10 cellular contexts compared by ENCODE assay signal in genomic region chr5:177782792-177783633, GRCh38. TPM values are rescaled to one million over a fixed set of nuclear protein-coding genes. Genes with fewer than 3 reads are reported as not detected.
DNase-seq lines count a peak whose midpoint lies in the region; ATAC-seq, FAIRE-seq and TF ChIP-seq lines count a peak whose summit lies in the region.
"Not testable (repeated sequence)": the region's sequence is repeated elsewhere in the genome, so short reads cannot be mapped to it uniquely, and the experiment has no call there.
"Had no signal": no experiment of that assay in that cellular context is flagged by ENCODE, and none has a peak within 500 bp of the region (broad histone marks: within the 10 kb centered on the region; RNA-seq: fewer than 3 reads in every experiment).

FAM153A (minus strand) TSS chr5:177782899.

- H3K27ac Mint-ChIP-seq in activated T-cell treated with anti-CD3 and anti-CD28 coated beads, Interleukin-2, amount 50 U/mL, for 24 hours; memory B cell; stimulated activated effector memory CD8-positive, alpha-beta T cell treated with anti-CD3 and anti-CD28 coated beads, Interleukin-12 subunit alpha, Interleukin-12 subunit beta, amount 100 ng/mL, for 72 hours: not testable (repeated sequence)

- not testable (repeated sequence) for H3K27ac ChIP-seq in heart left ventricle; aorta (ENCODE audit: low read depth in 1 of 2, low read length in 2 of 2)

- not testable (repeated sequence) for FAIRE-seq in bronchial epithelial cell (lab: Jason Lieb, UNC)

- H3K9me3 Mint-ChIP-seq in activated T-cell treated with anti-CD3 and anti-CD28 coated beads, Interleukin-2, amount 50 U/mL, for 24 hours; memory B cell; stimulated activated effector memory CD8-positive, alpha-beta T cell treated with anti-CD3 and anti-CD28 coated beads, Interleukin-12 subunit alpha, Interleukin-12 subunit beta, amount 100 ng/mL, for 72 hours: not testable (repeated sequence)

- not testable (repeated sequence) for H3K9me3 ChIP-seq in heart left ventricle; aorta (ENCODE audit: control insufficient read depth, low read length)

- H3K4me1 Mint-ChIP-seq in activated T-cell treated with anti-CD3 and anti-CD28 coated beads, Interleukin-2, amount 50 U/mL, for 24 hours (ENCODE audit: low read depth); memory B cell; stimulated activated effector memory CD8-positive, alpha-beta T cell treated with anti-CD3 and anti-CD28 coated beads, Interleukin-12 subunit alpha, Interleukin-12 subunit beta, amount 100 ng/mL, for 72 hours: not testable (repeated sequence)

- TF ChIP-seq CTCF in bronchial epithelial cell (IDR thresholded peaks at IDR 0.05; ENCODE audit: insufficient read depth, low read length, severe bottlenecking); heart left ventricle (IDR thresholded peaks at IDR 0.05): not testable (repeated sequence)

- H3K4me3 ChIP-seq in bronchial epithelial cell (ENCODE audit: low read depth, low read length) (peak within 1 kb of the TSS; percentile 18), heart left ventricle (peak within 1 kb of the TSS in 1 of 12 donors; percentile 9)
- not testable (repeated sequence) for H3K4me3 ChIP-seq in aorta (ENCODE audit: low read length in 2 of 2)

- not testable (repeated sequence) for H3K4me1 ChIP-seq in heart left ventricle; aorta (ENCODE audit: control insufficient read depth in 1 of 2, insufficient read depth in 2 of 2, low read length in 2 of 2)

- TF ChIP-seq POLR2A in heart left ventricle (IDR thresholded peaks at IDR 0.05), result not testable (repeated sequence)

- not testable (repeated sequence) for H3K36me3 ChIP-seq in bronchial epithelial cell (ENCODE audit: control insufficient read depth, insufficient read depth, low read length); heart left ventricle; aorta (ENCODE audit: control insufficient read depth in 1 of 2, insufficient read depth in 2 of 2, low read length in 1 of 2)

- peak within 1 kb of the TSS; percentile 61 for H3K4me3 Mint-ChIP-seq in activated T-cell treated with anti-CD3 and anti-CD28 coated beads, Interleukin-2, amount 50 U/mL, for 24 hours
- not testable (repeated sequence) for H3K4me3 Mint-ChIP-seq in memory B cell; stimulated activated effector memory CD8-positive, alpha-beta T cell treated with anti-CD3 and anti-CD28 coated beads, Interleukin-12 subunit alpha, Interleukin-12 subunit beta, amount 100 ng/mL, for 72 hours

- not testable (repeated sequence) for H3K27me3 Mint-ChIP-seq in activated T-cell treated with anti-CD3 and anti-CD28 coated beads, Interleukin-2, amount 50 U/mL, for 24 hours; memory B cell

- ATAC-seq in GM18868 (IDR thresholded peaks at IDR 0.05; ENCODE audit: unreplicated experiment) (peak; percentile 60), heart left ventricle (peak in 3 of 4 donors; percentile 36 to 78 (median 42)), memory B cell (ENCODE audit: low read depth) (peak; percentile 74), aorta (ENCODE audit: low FRiP score) (peak; percentile 50)
- peak; percentile 99 for ATAC-seq in stimulated activated effector memory CD8-positive, alpha-beta T cell treated with anti-CD3 and anti-CD28 coated beads, Interleukin-12 subunit alpha, Interleukin-12 subunit beta, amount 100 ng/mL, for 72 hours

- H3K36me3 Mint-ChIP-seq in activated T-cell treated with anti-CD3 and anti-CD28 coated beads, Interleukin-2, amount 50 U/mL, for 24 hours (ENCODE audit: low read depth); memory B cell; stimulated activated effector memory CD8-positive, alpha-beta T cell treated with anti-CD3 and anti-CD28 coated beads, Interleukin-12 subunit alpha, Interleukin-12 subunit beta, amount 100 ng/mL, for 72 hours: not testable (repeated sequence)

- DNase-seq in activated T-cell treated with anti-CD3 and anti-CD28 coated beads, Interleukin-2, amount 50 U/mL, for 24 hours; bronchial epithelial cell (ENCODE audit: low read depth); heart left ventricle; memory B cell (ENCODE audit: low spot score in 2 of 2); stimulated activated effector memory CD8-positive, alpha-beta T cell treated with anti-CD3 and anti-CD28 coated beads, Interleukin-12 subunit alpha, Interleukin-12 subunit beta, amount 100 ng/mL, for 72 hours (ENCODE audit: low spot score in 2 of 2); aorta: not testable (repeated sequence)

- not testable (repeated sequence) for H3K27me3 ChIP-seq in bronchial epithelial cell (ENCODE audit: control insufficient read depth, insufficient read depth, low read length); heart left ventricle; aorta (ENCODE audit: control insufficient read depth in 1 of 2, insufficient read depth in 2 of 2, low read length in 1 of 2)

- intact Hi-C loops in T-helper 2 cell treated with Interferon-gamma antibody and Interleukin-4, amounts not matched to agents 100 ng/mL and 5 ng/mL, for 36 hours (cut with micrococcal nuclease); heart left ventricle (cut with DNase I); aorta (cut with DNase I): not testable (repeated sequence)

- WGBS in heart left ventricle, 4 donors, result 6 to 20% methylated on average over 4 to 15 of the region's 67 CpGs; no CpG with 5 or more reads in 2 of the 4 donors
- WGBS in aorta, 2 donors, result 10 to 20% methylated on average over 1 to 4 of the region's 67 CpGs

RNA-seq across cellular contexts. Expression of gene FAM153A, which starts in this region (rescaled TPM):
- 14.2 and 16.0 TPM in 2 replicates for total RNA-seq in T-helper 2 cell treated with Interferon-gamma antibody and Interleukin-4, amounts not matched to agents 100 ng/mL and 5 ng/mL, for 36 hours
- 0.26 and 0.64 TPM in 2 replicates for total RNA-seq in bronchial epithelial cell
- total RNA-seq in heart left ventricle, result 10 to 100 TPM in 1 of 9 donors, 1 to 10 TPM in 7, not detected in 1; 1.1 to 11.0 (median 2.4) TPM
- 1 to 10 TPM; 2.6 to 3.1 TPM for polyA plus RNA-seq in heart left ventricle
- 1 to 10 TPM in 1 of 2 donors, not detected in 1; 1.0 TPM for total RNA-seq in aorta
- polyA plus RNA-seq in aorta, result under 1 TPM in 1 of 2 donors, not detected in 1; 0.13 TPM
- total RNA-seq: ascending aorta, RPMI7951 had no signal

Comparison
In these comparisons a context has a peak if more than half of its experiments do, and no peak if none do; other contexts are left out.
1. ATAC-seq: peak in every context shown above with its lines; median percentile 99 in stimulated activated effector memory CD8-positive, alpha-beta T cell treated with anti-CD3 and anti-CD28 coated beads, Interleukin-12 subunit alpha, Interleukin-12 subunit beta, amount 100 ng/mL, for 72 hours; 74 in memory B cell; 60 in GM18868; 50 in aorta; 42 in heart left ventricle.